In genomic region chr1:248196965-248197364, GRCh38 we compare ENCODE assay signal across 9 cellular contexts.
"Had no signal": no experiment of that assay in that cellular context is flagged by ENCODE, and none has a peak within 500 bp of the region (broad histone marks: within the 10 kb centered on the region; RNA-seq: fewer than 3 reads in every experiment).

OR2M3 (plus strand) TSS chr1:248197265; CDS start chr1:248203068, 5,803 bp downstream.

- H3K4me3 ChIP-seq: GM23248, GM23338, HAP-1 had no signal

- H3K9me3 ChIP-seq: HAP-1 had no signal

- H3K4me1 ChIP-seq: HAP-1 had no signal

- H3K9ac ChIP-seq: GM23248 had no signal

- DNase-seq: GM23248, GOT3, H7, H9, HCEC 1CT, HFFc6 had no signal

- H3K4me2 ChIP-seq: GM23338 had no signal

- ATAC-seq: GM23338, HCT116 had no signal

- H2AFZ ChIP-seq: GM23248, GM23338 had no signal

- H3K27ac ChIP-seq: GM23248 had no signal

- H3K36me3 ChIP-seq: HAP-1 had no signal
